In genomic region chr22:31853736-31854500, GRCh38 we compare ENCODE assay signal across 20 cellular contexts.
A peak's percentile ranks its signal among the peaks of the same experiment; 100 is the strongest.
DNase-seq lines count a peak whose midpoint lies in the region; ATAC-seq and TF ChIP-seq lines count a peak whose summit lies in the region.
"Had no signal": no experiment of that assay in that cellular context is flagged by ENCODE, and none has a peak within 500 bp of the region (broad histone marks: within the 10 kb centered on the region; RNA-seq: fewer than 3 reads in every experiment).

No MANE protein-coding gene starts in this region.

- intact Hi-C loops in naive thymus-derived CD4-positive, alpha-beta T cell (cut with micrococcal nuclease), result no loop called here

- CTCF ChIA-PET in naive thymus-derived CD4-positive, alpha-beta T cell (lab: Charles Lee), result interaction anchor here (0.6 kb wide), 2 partner anchors 206 to 666 kb away, joined by 3 to 6 read pairs; no protein-coding TSS in a partner anchor

- H3K4me3 Mint-ChIP-seq in naive thymus-derived CD4-positive, alpha-beta T cell, result no peak overlapping the region
- H3K4me3 Mint-ChIP-seq in T-helper 2 cell treated with Interferon-gamma antibody and Interleukin-4, amounts not matched to agents 5 μg/mL and 100 μg/mL, for 36 hours, result no peak overlapping the region
- H3K4me3 Mint-ChIP-seq: CD8-positive, alpha-beta T cell; HFFc6 had no signal

- no peaks in the 10 kb centered on the region for H3K9me3 Mint-ChIP-seq in naive thymus-derived CD4-positive, alpha-beta T cell
- H3K9me3 Mint-ChIP-seq in T-helper 2 cell treated with Interferon-gamma antibody and Interleukin-4, amounts not matched to agents 5 μg/mL and 100 μg/mL, for 36 hours, result no peaks in the 10 kb centered on the region
- H3K9me3 Mint-ChIP-seq: CD8-positive, alpha-beta T cell; HFFc6 had no signal

- H3K4me1 Mint-ChIP-seq in naive thymus-derived CD4-positive, alpha-beta T cell, result peaks cover 0 to 5% (median 0%) of the 10 kb centered on the region in 7 donors
- H3K4me1 Mint-ChIP-seq in T-helper 2 cell treated with Interferon-gamma antibody and Interleukin-4, amounts not matched to agents 5 μg/mL and 100 μg/mL, for 36 hours (ENCODE audit: low read depth), result no peaks in the 10 kb centered on the region

- H3K27me3 Mint-ChIP-seq in naive thymus-derived CD4-positive, alpha-beta T cell, result no peaks in the 10 kb centered on the region
- H3K27me3 Mint-ChIP-seq in T-helper 2 cell treated with Interferon-gamma antibody and Interleukin-4, amounts not matched to agents 5 μg/mL and 100 μg/mL, for 36 hours (ENCODE audit: low read depth), result no peaks in the 10 kb centered on the region

- no peaks in the 10 kb centered on the region for H3K4me1 ChIP-seq in naive thymus-derived CD4-positive, alpha-beta T cell (ENCODE audit: control insufficient read depth in 2 of 2, insufficient read depth in 2 of 2, low read length in 2 of 2)
- H3K4me1 ChIP-seq: Peyer's patch had no signal

- TF ChIP-seq CTCF in fibroblast of mammary gland (conservative IDR thresholded peaks at IDR 0.05; ENCODE audit: control insufficient read depth, insufficient read depth, low read depth, low read length), result no peak

- peak overlapping the region; percentile 83 for H3K27ac ChIP-seq in angular gyrus (ENCODE audit: low read depth, low read length)
- H3K27ac ChIP-seq in temporal lobe (ENCODE audit: low read depth, low read length), result peak overlapping the region; percentile 64
- H3K27ac ChIP-seq in naive thymus-derived CD4-positive, alpha-beta T cell (ENCODE audit: low read depth, low read length), result no peak overlapping the region
- H3K27ac ChIP-seq: BLaER1 treated with 17β-estradiol and CSF1 and Interleukin-3, amounts not matched to agents 10 nM and 100 nM; Peyer's patch had no signal

- DNase-seq in RKO (ENCODE audit: low spot score) (peak; percentile 25), fibroblast of mammary gland (ENCODE audit: low read depth) (peak; percentile 25), NCI-H524 treated with DMSO at 0.1 percent for 48 hours (lab: John Stamatoyannopoulos, UW) (no peak)
- no peak for DNase-seq in naive thymus-derived CD4-positive, alpha-beta T cell
- DNase-seq in T-helper 2 cell treated with Interferon-gamma antibody and Interleukin-4, amounts not matched to agents 5 μg/mL and 100 μg/mL, for 36 hours (ENCODE audit: low spot score), result no peak
- DNase-seq: Calu3; CD8-positive, alpha-beta T cell; H7; HFFc6; KG1; MV-4-11; NCI-H1417; NCI-H1930; NCI-H69; Peyer's patch had no signal

- no peak for ATAC-seq in naive thymus-derived CD4-positive, alpha-beta T cell
- ATAC-seq: CD8-positive, alpha-beta T cell; HepG2; Right ventricle myocardium inferior had no signal

- no peaks in the 10 kb centered on the region for H3K9me3 ChIP-seq in naive thymus-derived CD4-positive, alpha-beta T cell (ENCODE audit: control insufficient read depth in 2 of 3, low read length in 3 of 3)
- H3K9me3 ChIP-seq: BLaER1 treated with 17β-estradiol and CSF1 and Interleukin-3, amounts not matched to agents 10 nM and 100 nM; Peyer's patch had no signal

- peaks cover 0 to 55% (median 0%) of the 10 kb centered on the region in 3 experiments for H3K36me3 ChIP-seq in naive thymus-derived CD4-positive, alpha-beta T cell (ENCODE audit: control insufficient read depth in 2 of 3, insufficient read depth in 3 of 3, low read length in 3 of 3)

- POLR2A ChIA-PET in naive thymus-derived CD4-positive, alpha-beta T cell (lab: Charles Lee), result no interaction called here

- H3K27ac Mint-ChIP-seq in naive thymus-derived CD4-positive, alpha-beta T cell, result peak overlapping the region in 1 of 9 donors; percentile 36
- H3K27ac Mint-ChIP-seq in T-helper 2 cell treated with Interferon-gamma antibody and Interleukin-4, amounts not matched to agents 5 μg/mL and 100 μg/mL, for 36 hours, result no peak overlapping the region
- H3K27ac Mint-ChIP-seq: CD8-positive, alpha-beta T cell; HFFc6 had no signal

- H3K4me3 ChIP-seq in fibroblast of mammary gland (ENCODE audit: control insufficient read depth, low read depth, low read length), result no peak overlapping the region
- no peak overlapping the region for H3K4me3 ChIP-seq in naive thymus-derived CD4-positive, alpha-beta T cell (ENCODE audit: low read length)
- H3K4me3 ChIP-seq: BLaER1 treated with 17β-estradiol and CSF1 and Interleukin-3, amounts not matched to agents 10 nM and 100 nM; Peyer's patch had no signal

- H3K27me3 ChIP-seq in naive thymus-derived CD4-positive, alpha-beta T cell (ENCODE audit: control insufficient read depth in 2 of 2, insufficient read depth in 2 of 2, low read length in 2 of 2), result no peaks in the 10 kb centered on the region
- H3K27me3 ChIP-seq: BLaER1 treated with 17β-estradiol and CSF1 and Interleukin-3, amounts not matched to agents 10 nM and 100 nM; Peyer's patch had no signal

- peaks cover 5 to 26% (median 15%) of the 10 kb centered on the region in 5 donors for H3K36me3 Mint-ChIP-seq in naive thymus-derived CD4-positive, alpha-beta T cell
- H3K36me3 Mint-ChIP-seq in T-helper 2 cell treated with Interferon-gamma antibody and Interleukin-4, amounts not matched to agents 5 μg/mL and 100 μg/mL, for 36 hours (ENCODE audit: low read depth), result peaks cover 12% of the 10 kb centered on the region

Comparison
In these comparisons a context has a peak if more than half of its experiments do, and no peak if none do; other contexts are left out.
1. DNase-seq: peak in RKO (single experiment) and fibroblast of mammary gland (single experiment); none in naive thymus-derived CD4-positive, alpha-beta T cell (0 of 9), T-helper 2 cell treated with Interferon-gamma antibody and Interleukin-4, amounts not matched to agents 5 μg/mL and 100 μg/mL, for 36 hours (single experiment) and NCI-H524 treated with DMSO at 0.1 percent for 48 hours (single experiment).